In genomic region chr10:32367793-32368453, GRCh38 we compare ENCODE assay signal across 9 cellular contexts. TPM values are rescaled to one million over a fixed set of nuclear protein-coding genes. Genes with fewer than 3 reads are reported as not detected.
DNase-seq lines count a peak whose midpoint lies in the region; ATAC-seq and TF ChIP-seq lines count a peak whose summit lies in the region.
"Had no signal": no experiment of that assay in that cellular context is flagged by ENCODE, and none has a peak within 500 bp of the region (broad histone marks: within the 10 kb centered on the region; RNA-seq: fewer than 3 reads in every experiment).

No MANE protein-coding gene starts in this region.

- H3K27ac Mint-ChIP-seq in activated naive CD4-positive, alpha-beta T cell treated with anti-CD3 and anti-CD28 coated beads for 36 hours, result peak overlapping the region; percentile 59
- H3K27ac Mint-ChIP-seq: dendritic cell treated with granulocyte-macrophage colony-stimulating factor and Interleukin-4, amounts not matched to agents 40 ng/mL and 50 ng/mL, for 4 days had no signal

- intact Hi-C loops in activated naive CD4-positive, alpha-beta T cell treated with anti-CD3 and anti-CD28 coated beads for 36 hours (cut with micrococcal nuclease), result loop anchor here (1.0 to 5.0 kb wide), 8 partner anchors 11 to 506 kb away; no protein-coding TSS in a partner anchor

- no peaks in the 10 kb centered on the region for H3K9me3 Mint-ChIP-seq in activated naive CD4-positive, alpha-beta T cell treated with anti-CD3 and anti-CD28 coated beads for 36 hours
- H3K9me3 Mint-ChIP-seq: dendritic cell treated with granulocyte-macrophage colony-stimulating factor and Interleukin-4, amounts not matched to agents 40 ng/mL and 50 ng/mL, for 4 days had no signal

- H3K9ac ChIP-seq in DND-41 (ENCODE audit: low read depth, low read length), result 0 out of 2 replicates have a peak overlapping the region, but pooled peaks have one; percentile 19
- H3K9ac ChIP-seq in parathyroid adenoma, result no peak overlapping the region

- DNase-seq in DND-41, result peak; percentile 70
- peak; percentile 61 for DNase-seq in SK-MEL-5 (ENCODE audit: low read depth, low spot score)
- peak; percentile 88 for DNase-seq in activated naive CD4-positive, alpha-beta T cell treated with anti-CD3 and anti-CD28 coated beads for 36 hours
- peak in 1 of 2 donors; percentile 67 for DNase-seq in tibial nerve (ENCODE audit: low spot score in 2 of 2)

- peaks cover 10% of the 10 kb centered on the region; the same call in 1 of the 2 replicates for H3K36me3 ChIP-seq in DND-41 (ENCODE audit: insufficient read depth, low read length)
- H3K36me3 ChIP-seq in gastroesophageal sphincter, result no peaks in the 10 kb centered on the region
- H3K36me3 ChIP-seq in parathyroid adenoma (ENCODE audit: control insufficient read depth, insufficient read depth, low read length), result no peaks in the 10 kb centered on the region
- H3K36me3 ChIP-seq in tibial nerve, result no peaks in the 10 kb centered on the region

- in situ Hi-C loops in SK-MEL-5 (cut with HindIII; ENCODE audit: low pct_unique_long_range_greater_than_20kb, low sequenced_read_pairs), result no loop called here

- H4K20me1 ChIP-seq in DND-41 (ENCODE audit: insufficient read depth, low read length), result peaks cover 10% of the 10 kb centered on the region

- peak; percentile 84 for TF ChIP-seq CTCF in DND-41 (IDR thresholded peaks at IDR 0.05; ENCODE audit: borderline replicate concordance, extremely low read depth, low read length, poor library complexity, severe bottlenecking)
- peak; percentile 65 to 79 (median 78) for TF ChIP-seq CTCF in gastroesophageal sphincter (IDR thresholded peaks at IDR 0.05)
- TF ChIP-seq CTCF in parathyroid adenoma (IDR thresholded peaks at IDR 0.05), result peak; percentile 89
- TF ChIP-seq CTCF in tibial nerve (IDR thresholded peaks at IDR 0.05), result peak; percentile 69 to 84 (median 77)

- H3K9me3 ChIP-seq in DND-41 (ENCODE audit: insufficient read depth, low read length, severe bottlenecking) (no peaks in the 10 kb centered on the region), gastroesophageal sphincter (no peaks in the 10 kb centered on the region), parathyroid adenoma (ENCODE audit: control insufficient read depth, low read length) (no peaks in the 10 kb centered on the region), tibial nerve (no peaks in the 10 kb centered on the region)

- no peaks in the 10 kb centered on the region for H3K27me3 ChIP-seq in DND-41 (ENCODE audit: insufficient read depth, low read length, poor library complexity)
- H3K27me3 ChIP-seq in gastroesophageal sphincter, result no peaks in the 10 kb centered on the region
- no peaks in the 10 kb centered on the region for H3K27me3 ChIP-seq in parathyroid adenoma (ENCODE audit: control insufficient read depth, insufficient read depth, low read length)
- no peaks in the 10 kb centered on the region for H3K27me3 ChIP-seq in tibial nerve

- peaks cover 65% of the 10 kb centered on the region for H3K4me1 Mint-ChIP-seq in activated naive CD4-positive, alpha-beta T cell treated with anti-CD3 and anti-CD28 coated beads for 36 hours (ENCODE audit: low read depth)

- H3K4me1 ChIP-seq in DND-41 (ENCODE audit: insufficient read depth, low read length) (peaks cover 10% of the 10 kb centered on the region), gastroesophageal sphincter (peaks cover 0 to 86% (median 7%) of the 10 kb centered on the region in 3 donors), parathyroid adenoma (no peaks in the 10 kb centered on the region), tibial nerve (peaks cover 0 to 66% (median 8%) of the 10 kb centered on the region in 4 donors)

- no peak for TF ChIP-seq POLR2A in gastroesophageal sphincter (IDR thresholded peaks at IDR 0.05)
- TF ChIP-seq POLR2A in tibial nerve (IDR thresholded peaks at IDR 0.05), result no peak

- H3K4me3 ChIP-seq in DND-41 (ENCODE audit: low read depth in 1 of 2, low read length in 2 of 2) (no peak overlapping the region), gastroesophageal sphincter (no peak overlapping the region), parathyroid adenoma (ENCODE audit: low read depth, low read length) (peak overlapping the region; percentile 1), tibial nerve (peak overlapping the region in 1 of 4 donors; percentile 3)

- H3K79me2 ChIP-seq in DND-41 (ENCODE audit: insufficient read depth, low read length), result peaks cover 98% of the 10 kb centered on the region
- peaks cover 32% of the 10 kb centered on the region for H3K79me2 ChIP-seq in parathyroid adenoma

- CTCF ChIA-PET in activated naive CD4-positive, alpha-beta T cell treated with anti-CD3 and anti-CD28 coated beads for 36 hours (lab: Charles Lee), result interaction anchor here (0.7 to 3.8 kb wide), 16 partner anchors 8 to 123 kb away, joined by 3 to 29 read pairs (median 4); partner anchors contain the start of gene CCDC7

- ATAC-seq in DND-41 (ENCODE audit: insufficient read depth, low read depth) (peak; percentile 72), HG03196 (IDR thresholded peaks at IDR 0.05; ENCODE audit: unreplicated experiment) (peak; percentile 46), gastroesophageal sphincter (peak; percentile 65), GM18907 (IDR thresholded peaks at IDR 0.05; ENCODE audit: unreplicated experiment) (no peak)

- H3K36me3 Mint-ChIP-seq in activated naive CD4-positive, alpha-beta T cell treated with anti-CD3 and anti-CD28 coated beads for 36 hours (ENCODE audit: low read depth), result peaks cover 2% of the 10 kb centered on the region

- peak overlapping the region; percentile 40 for H3K4me2 ChIP-seq in DND-41 (ENCODE audit: insufficient read depth, low read length)
- H3K4me2 ChIP-seq in parathyroid adenoma (ENCODE audit: low read length), result peak overlapping the region; percentile 65

- H2AFZ ChIP-seq in DND-41 (ENCODE audit: low read depth, low read length) (no peak overlapping the region), parathyroid adenoma (no peak overlapping the region)

- WGBS in gastroesophageal sphincter (ENCODE audit: low coverage in 1 of 2), 2 donors, result 26% methylated on average over 7 of the region's 7 CpGs
- WGBS in tibial nerve, 2 donors, result 27 to 28% methylated on average over 7 of the region's 7 CpGs

- H3K4me3 Mint-ChIP-seq in activated naive CD4-positive, alpha-beta T cell treated with anti-CD3 and anti-CD28 coated beads for 36 hours, result peak overlapping the region; percentile 41
- H3K4me3 Mint-ChIP-seq: dendritic cell treated with granulocyte-macrophage colony-stimulating factor and Interleukin-4, amounts not matched to agents 40 ng/mL and 50 ng/mL, for 4 days had no signal

- H3K27ac ChIP-seq in DND-41 (ENCODE audit: low read length) (peak overlapping the region; percentile 55; the same call in 1 of the 2 replicates), gastroesophageal sphincter (peak overlapping the region in 2 of 4 donors; percentile 46 to 62), parathyroid adenoma (no peak overlapping the region), tibial nerve (peak overlapping the region in 2 of 4 donors; percentile 25 to 73)

- TF ChIP-seq EP300 in gastroesophageal sphincter (IDR thresholded peaks at IDR 0.05) (no peak), tibial nerve (IDR thresholded peaks at IDR 0.05) (no peak)

- H3K27me3 Mint-ChIP-seq in activated naive CD4-positive, alpha-beta T cell treated with anti-CD3 and anti-CD28 coated beads for 36 hours (ENCODE audit: low read depth), result no peaks in the 10 kb centered on the region
- H3K27me3 Mint-ChIP-seq: dendritic cell treated with granulocyte-macrophage colony-stimulating factor and Interleukin-4, amounts not matched to agents 40 ng/mL and 50 ng/mL, for 4 days had no signal

RNA-seq across cellular contexts. Expression of gene EPC1, which starts 21.0 kb away (rescaled TPM):
- 6.3 and 11.8 TPM in 2 replicates for total RNA-seq in SK-MEL-5 (2014; rRNA removed; shearing (Covaris generic))
- polyA plus RNA-seq in SK-MEL-5 (2015; cell fraction: cytosol; rRNA removed), result 9.9 and 11.1 TPM in 2 replicates
- polyA plus RNA-seq in SK-MEL-5 (2015; cell fraction: nucleus; rRNA removed), result 21.3 and 40.1 TPM in 2 replicates
- 10 to 100 TPM; 29.4 to 33.5 TPM for total RNA-seq in activated naive CD4-positive, alpha-beta T cell treated with anti-CD3 and anti-CD28 coated beads for 36 hours
- total RNA-seq in gastroesophageal sphincter, result 10 to 100 TPM; 24.1 to 61.3 (median 32.3) TPM
- total RNA-seq in tibial nerve, result 10 to 100 TPM; 47.5 to 72.8 (median 62.7) TPM
